ENCODE assay signal across 16 cellular contexts in the genomic region with DNA sequence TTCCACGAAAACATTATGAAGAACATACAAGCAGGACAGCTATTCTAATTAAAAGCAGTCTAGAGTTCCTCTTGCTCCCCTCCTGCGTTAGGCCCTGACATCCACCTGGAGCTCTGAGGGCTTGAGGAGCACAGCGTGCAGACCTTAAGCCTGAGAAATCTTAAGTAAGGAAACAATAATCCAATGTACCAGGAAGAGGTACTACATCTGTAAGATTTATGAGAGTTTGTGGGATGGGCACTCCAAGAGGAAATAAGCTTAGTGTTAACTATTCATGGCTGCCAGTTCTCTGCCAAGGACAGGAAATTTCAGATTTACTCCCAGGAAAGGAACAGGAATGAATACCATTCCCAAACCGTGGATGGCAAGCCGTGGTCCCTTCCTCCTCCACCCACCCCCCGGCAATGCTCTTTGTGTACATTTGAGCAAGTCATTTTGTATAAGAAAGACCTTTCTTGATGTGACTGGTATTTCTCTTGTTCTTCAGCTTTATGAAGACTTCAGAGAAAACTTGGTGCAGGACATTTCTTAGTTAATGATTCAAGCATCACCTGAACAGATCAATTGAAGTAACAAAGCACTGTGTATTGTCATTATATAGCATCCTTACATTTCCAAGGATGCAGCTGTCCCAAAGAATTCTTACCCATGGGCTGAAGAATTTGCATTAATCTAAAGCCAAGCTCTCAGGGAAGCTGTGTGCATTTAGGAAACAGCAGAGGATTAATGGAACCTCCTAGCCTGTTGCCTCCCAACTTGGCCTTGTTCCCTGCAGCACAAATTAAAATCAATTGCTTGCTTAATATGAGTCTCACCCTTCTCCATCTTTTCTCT. TPM values are rescaled to one million over a fixed set of nuclear protein-coding genes. Genes with fewer than 3 reads are reported as not detected.
A peak's percentile ranks its signal among the peaks of the same experiment; 100 is the strongest.
DNase-seq lines count a peak whose midpoint lies in the region; ATAC-seq and TF ChIP-seq lines count a peak whose summit lies in the region.
"Had no signal": no experiment of that assay in that cellular context is flagged by ENCODE, and none has a peak within 500 bp of the region (broad histone marks: within the 10 kb centered on the region; RNA-seq: fewer than 3 reads in every experiment).

No MANE protein-coding gene starts in this region.

- intact Hi-C loops in right lobe of liver (cut with DNase I), result no loop called here
- intact Hi-C loops in transverse colon (cut with DNase I; ENCODE audit: low total_unique reads), result no loop called here

- no peaks in the 10 kb centered on the region for H3K27me3 Mint-ChIP-seq in endodermal cell (ENCODE audit: insufficient read depth)

- ATAC-seq in right lobe of liver (peak in 2 of 4 donors; percentile 12 to 15), GM21360 (IDR thresholded peaks at IDR 0.05; ENCODE audit: unreplicated experiment) (no peak)
- ATAC-seq: activated T-cell treated with anti-CD3 and anti-CD28 coated beads, Interleukin-2, amount 50 U/mL, for 4 hours; HCT116 had no signal

- H3K36me3 ChIP-seq in HUES64 (ENCODE audit: insufficient read depth, low read length) (no peaks in the 10 kb centered on the region), endodermal cell (ENCODE audit: control insufficient read depth, insufficient read depth, low read length) (no peaks in the 10 kb centered on the region), right lobe of liver (no peaks in the 10 kb centered on the region), transverse colon (no peaks in the 10 kb centered on the region)

- H3K9me3 ChIP-seq in HUES64 (ENCODE audit: insufficient read depth, low read depth, low read length), result no peaks in the 10 kb centered on the region
- no peaks in the 10 kb centered on the region for H3K9me3 ChIP-seq in endodermal cell (ENCODE audit: control insufficient read depth, low read length)
- H3K9me3 ChIP-seq in right lobe of liver, result no peaks in the 10 kb centered on the region
- H3K9me3 ChIP-seq in transverse colon, result no peaks in the 10 kb centered on the region

- peaks cover 27% of the 10 kb centered on the region for H3K4me1 ChIP-seq in HUES64 (ENCODE audit: insufficient read depth, low read length)
- no peaks in the 10 kb centered on the region for H3K4me1 ChIP-seq in endodermal cell (ENCODE audit: control insufficient read depth, insufficient read depth, low read length)
- peaks cover 0 to 54% (median 19%) of the 10 kb centered on the region in 4 donors for H3K4me1 ChIP-seq in right lobe of liver
- peaks cover 20 to 63% (median 46%) of the 10 kb centered on the region in 4 donors for H3K4me1 ChIP-seq in transverse colon

- no peak overlapping the region for H3K4me3 Mint-ChIP-seq in endodermal cell
- H3K4me3 Mint-ChIP-seq: activated T-cell treated with anti-CD3 and anti-CD28 coated beads, Interleukin-2, amount 50 U/mL, for 4 hours; T-helper 2 cell treated with Interferon-gamma antibody and Interleukin-4, amounts not matched to agents 5 μg/mL and 100 μg/mL, for 36 hours had no signal

- no peak for TF ChIP-seq CTCF in endodermal cell (conservative IDR thresholded peaks at IDR 0.05)
- no peak for TF ChIP-seq CTCF in right lobe of liver (IDR thresholded peaks at IDR 0.05)
- no peak for TF ChIP-seq CTCF in transverse colon (IDR thresholded peaks at IDR 0.05)
- TF ChIP-seq CTCF in GM13976 (IDR thresholded peaks at IDR 0.05; ENCODE audit: borderline replicate concordance, control extremely low read depth, extremely low read depth, insufficient read depth, missing control alignments), result no peak

- DNase-seq in endodermal cell (peak; percentile 40), right lobe of liver (peak in 1 of 3 donors; percentile 50), transverse colon (no peak), GM13976 (ENCODE audit: low spot score) (no peak), NCI-H526 treated with DMSO at 0.1 percent for 48 hours (lab: John Stamatoyannopoulos, UW) (no peak)
- DNase-seq: activated CD4-positive, alpha-beta T cell treated with anti-CD3 and anti-CD28 coated beads for 48 hours; activated T-cell treated with anti-CD3 and anti-CD28 coated beads, Interleukin-2, amount 50 U/mL, for 4 hours; Kasumi-1; NCI-H1694; NCI-H526; RPMI8226; stimulated activated CD4-positive, alpha-beta T cell treated with anti-CD3 and anti-CD28 coated beads, Interleukin-2, amount 100 ng/mL, for 24 hours had no signal

- peaks cover 19% of the 10 kb centered on the region for H3K4me1 Mint-ChIP-seq in endodermal cell

- H3K27ac Mint-ChIP-seq in endodermal cell, result no peak overlapping the region
- H3K27ac Mint-ChIP-seq: T-helper 2 cell treated with Interferon-gamma antibody and Interleukin-4, amounts not matched to agents 5 μg/mL and 100 μg/mL, for 36 hours had no signal

- H3K27me3 ChIP-seq in HUES64 (ENCODE audit: insufficient read depth, low read length) (no peaks in the 10 kb centered on the region), endodermal cell (ENCODE audit: control insufficient read depth, insufficient read depth, low read length, poor library complexity, severe bottlenecking) (no peaks in the 10 kb centered on the region), right lobe of liver (no peaks in the 10 kb centered on the region), transverse colon (no peaks in the 10 kb centered on the region)

- TF ChIP-seq POLR2A in right lobe of liver (IDR thresholded peaks at IDR 0.05) (no peak), transverse colon (IDR thresholded peaks at IDR 0.05) (peak; percentile 38)

- in situ Hi-C loops in transverse colon (cut with MboI; ENCODE audit: low pct_ligation_motif_present in 1 of 4, low pct_unique_long_range_greater_than_20kb in 1 of 4, low sequenced_read_pairs in 3 of 4), result loop anchor here in 3 of 4 donors (5.0 to 10.0 kb wide), 2 partner anchors 105 to 107 kb away; no protein-coding TSS in a partner anchor
- in situ Hi-C loops in GM13976 (cut with MboI; ENCODE audit: low sequenced_read_pairs, unreplicated experiment), result no loop called here

- H3K9me3 Mint-ChIP-seq in endodermal cell, result no peaks in the 10 kb centered on the region
- H3K9me3 Mint-ChIP-seq: activated T-cell treated with anti-CD3 and anti-CD28 coated beads, Interleukin-2, amount 50 U/mL, for 4 hours; T-helper 2 cell treated with Interferon-gamma antibody and Interleukin-4, amounts not matched to agents 5 μg/mL and 100 μg/mL, for 36 hours had no signal

- H3K4me3 ChIP-seq in HUES64 (ENCODE audit: low read length), result no peak overlapping the region
- no peak overlapping the region for H3K4me3 ChIP-seq in endodermal cell (ENCODE audit: low read length)
- peak overlapping the region in 2 of 3 donors; percentile 11 to 31 for H3K4me3 ChIP-seq in right lobe of liver
- H3K4me3 ChIP-seq in transverse colon, result no peak overlapping the region

- TF ChIP-seq EP300 in transverse colon (IDR thresholded peaks at IDR 0.05; ENCODE audit: low read depth), result no peak

- H3K27ac ChIP-seq in HUES64 (ENCODE audit: low read depth, low read length) (peak overlapping the region; percentile 66), endodermal cell (ENCODE audit: low read depth, low read length) (no peak overlapping the region), right lobe of liver (peak overlapping the region; percentile 61 to 91 (median 88)), transverse colon (peak overlapping the region; percentile 78 to 83 (median 79))

- 61% methylated on average over 6 of the region's 6 CpGs for WGBS in HUES64
- 67 to 80% methylated on average over 4 to 5 of the region's 6 CpGs for WGBS in endodermal cell (ENCODE audit: insufficient coverage in 1 of 2, insufficient read length in 1 of 2), 2 experiments
- WGBS in right lobe of liver (ENCODE audit: insufficient coverage, low coverage, low lambda C conversion rate, missing lambda C conversion rate), result 41% methylated on average over 5 of the region's 6 CpGs
- WGBS in transverse colon (ENCODE audit: low coverage in 1 of 2), 2 donors, result 13 to 34% methylated on average over 3 to 6 of the region's 6 CpGs

- peaks cover 7% of the 10 kb centered on the region for H3K36me3 Mint-ChIP-seq in endodermal cell (ENCODE audit: low read depth)

- H3K9ac ChIP-seq in HUES64 (ENCODE audit: low read depth, low read length) (peak overlapping the region; percentile 7; the same call in 1 of the 2 replicates), endodermal cell (ENCODE audit: extremely low read depth, low read length, poor library complexity, severe bottlenecking) (no peak overlapping the region)

RNA-seq across cellular contexts. Expression of gene VILL, which starts 28.7 kb away (rescaled TPM):
- polyA plus RNA-seq in HUES64 (2013, experiment 1 of 2), result 2.9 TPM
- polyA plus RNA-seq in HUES64 (2013, experiment 2 of 2), result 2.5 TPM
- total RNA-seq in endodermal cell (10 to 100 TPM; 16.0 to 21.3 TPM), right lobe of liver (1 to 10 TPM in 3 of 6 experiments, under 1 TPM in 3; 0.25 to 1.5 (median 0.97) TPM), transverse colon (100 to 1,000 TPM; 112 to 214 (median 172) TPM)
- 4.4 TPM for polyA plus RNA-seq in endodermal cell (2013, experiment 1 of 2)
- 3.5 TPM for polyA plus RNA-seq in endodermal cell (2013, experiment 2 of 2)

Comparison
In these comparisons a context has a peak if more than half of its experiments do, and no peak if none do; other contexts are left out.
1. H3K4me3 ChIP-seq: peak in right lobe of liver (2 of 3); none in HUES64 (single experiment), endodermal cell (single experiment) and transverse colon (0 of 4).
2. RNA of gene VILL, which starts 28.7 kb away (total RNA-seq): 112 to 214 TPM in transverse colon and 16.0 to 21.3 TPM in endodermal cell; 0.25 to 1.5 TPM in right lobe of liver; every median in the first group is over 4 times any median in the second.